In the genomic region with DNA sequence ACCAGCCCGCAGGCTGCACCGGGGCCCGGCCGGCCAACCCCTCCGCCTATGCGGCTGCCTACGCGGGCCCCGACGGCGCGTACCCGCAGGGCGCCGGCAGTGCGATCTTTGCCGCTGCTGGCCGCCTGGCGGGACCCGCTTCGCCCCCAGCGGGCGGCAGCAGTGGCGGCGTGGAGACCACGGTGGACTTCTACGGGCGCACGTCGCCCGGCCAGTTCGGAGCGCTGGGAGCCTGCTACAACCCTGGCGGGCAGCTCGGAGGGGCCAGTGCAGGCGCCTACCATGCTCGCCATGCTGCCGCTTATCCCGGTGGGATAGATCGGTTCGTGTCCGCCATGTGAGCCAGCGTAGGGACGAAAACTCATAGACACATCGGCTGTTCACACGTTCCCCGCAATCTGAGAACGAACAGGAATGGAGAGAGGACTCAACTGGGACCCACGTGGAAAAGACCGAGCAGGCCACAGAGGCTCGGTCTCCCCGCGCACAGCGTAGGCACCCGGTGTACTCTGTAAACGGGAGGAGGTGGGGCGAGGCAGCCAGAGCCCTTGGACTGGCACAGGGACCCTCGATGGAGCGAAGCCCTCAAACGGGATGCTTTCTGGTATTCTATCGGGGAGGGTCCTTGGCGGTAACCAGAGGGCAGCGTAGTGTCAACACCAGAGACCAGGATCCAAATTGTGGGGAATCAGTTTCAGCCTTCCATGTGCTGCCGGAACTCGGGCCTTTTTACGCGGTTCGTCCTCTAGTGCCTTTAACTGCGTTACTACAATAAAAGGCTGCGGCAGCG, we compare ENCODE assay signal across 11 cellular contexts. TPM values are rescaled to one million over a fixed set of nuclear protein-coding genes. Genes with fewer than 3 reads are reported as not detected.
DNase-seq lines count a peak whose midpoint lies in the region; ATAC-seq, FAIRE-seq and TF ChIP-seq lines count a peak whose summit lies in the region.
"Had no signal": no experiment of that assay in that cellular context is flagged by ENCODE, and none has a peak within 500 bp of the region (broad histone marks: within the 10 kb centered on the region; RNA-seq: fewer than 3 reads in every experiment).

No MANE protein-coding gene starts in this region.

- H3K27me3 ChIP-seq in breast epithelium: peaks cover 12 to 99% of the 10 kb centered on the region in 2 donors
- peaks cover 40% of the 10 kb centered on the region for H3K27me3 ChIP-seq in keratinocyte (ENCODE audit: control insufficient read depth, extremely low read depth, insufficient read depth, low read length)

- H3K27ac ChIP-seq in breast epithelium: no peak overlapping the region
- no peak overlapping the region for H3K27ac ChIP-seq in keratinocyte (ENCODE audit: control insufficient read depth, insufficient read depth, low read length)

- intact Hi-C loops in breast epithelium (cut with DNase I; ENCODE audit: low total_unique reads) (no loop called here), MCF 10A (cut with micrococcal nuclease) (no loop called here)

- H3K36me3 ChIP-seq in breast epithelium: no peaks in the 10 kb centered on the region
- no peaks in the 10 kb centered on the region for H3K36me3 ChIP-seq in keratinocyte (ENCODE audit: control insufficient read depth in 2 of 2, extremely low read depth in 1 of 2, insufficient read depth in 2 of 2, low read length in 2 of 2)

- FAIRE-seq in keratinocyte (lab: Jason Lieb, UNC) (peak; percentile 32), GM19239 (lab: Jason Lieb, UNC) (no peak)
- FAIRE-seq: H54 had no signal

- H2AFZ ChIP-seq in keratinocyte (ENCODE audit: control insufficient read depth, low read length): no peak overlapping the region

- no peaks in the 10 kb centered on the region for H3K9me3 Mint-ChIP-seq in MCF 10A (ENCODE audit: unreplicated experiment)
- H3K9me3 Mint-ChIP-seq in T-cell: no peaks in the 10 kb centered on the region
- H3K9me3 Mint-ChIP-seq in type B pancreatic cell: no peaks in the 10 kb centered on the region

- peak overlapping the region in 2 of 3 donors; percentile 44 to 71 for H3K4me3 ChIP-seq in breast epithelium
- H3K4me3 ChIP-seq in keratinocyte (ENCODE audit: control insufficient read depth in 2 of 3, extremely low read depth in 1 of 3, insufficient read depth in 2 of 3, low read depth in 1 of 3, low read length in 3 of 3): no peak overlapping the region

- peaks cover 0 to 5% of the 10 kb centered on the region in 2 donors for H3K9me3 ChIP-seq in breast epithelium
- no peaks in the 10 kb centered on the region for H3K9me3 ChIP-seq in keratinocyte (ENCODE audit: control insufficient read depth, low read depth, low read length)

- BruUV-seq in MCF 10A (replicated peaks; lab: Mats Ljungman, UMichigan): no TSS peak

- no peak for DNase-seq in breast epithelium (ENCODE audit: low spot score in 2 of 2)
- DNase-seq in MCF 10A (ENCODE audit: unreplicated experiment): no peak
- no peak for DNase-seq in T-cell
- no peak for DNase-seq in keratinocyte (ENCODE audit: low read depth, low spot score)
- no peak for DNase-seq in type B pancreatic cell (ENCODE audit: extremely low spot score, unreplicated experiment)
- DNase-seq in NCI-H1694 treated with DMSO at 0.1 percent for 48 hours (lab: John Stamatoyannopoulos, UW): no peak
- no peak for DNase-seq in GM19239 (ENCODE audit: insufficient read length, low spot score)

- H3K9me1 ChIP-seq in keratinocyte (ENCODE audit: control insufficient read depth, extremely low read depth, insufficient read depth, low read length): no peaks in the 10 kb centered on the region

- no peaks in the 10 kb centered on the region for H3K79me2 ChIP-seq in keratinocyte (ENCODE audit: control insufficient read depth, insufficient read depth, low read length)

- no peak for TF ChIP-seq POLR2A in breast epithelium (IDR thresholded peaks at IDR 0.05)

- no peak overlapping the region for H3K9ac ChIP-seq in keratinocyte (ENCODE audit: control insufficient read depth, extremely low read depth, insufficient read depth, low read length)

- H3K4me3 Mint-ChIP-seq in MCF 10A (ENCODE audit: unreplicated experiment) (no peak overlapping the region), T-cell (peak overlapping the region in 2 of 3 donors; percentile 46 to 81), type B pancreatic cell (peak overlapping the region; percentile 72)

- CTCF ChIA-PET in MCF 10A (lab: Yijun Ruan, JAX) (no interaction called here), T-cell (lab: Charles Lee) (interaction anchor here in 1 of 2 donors (1.3 kb wide), 1 partner anchor 67 kb away, joined by 3 read pairs; the partner anchor contains the start of gene TRMO)

- H3K27me3 Mint-ChIP-seq in MCF 10A (ENCODE audit: insufficient read depth, unreplicated experiment) (peaks cover 36% of the 10 kb centered on the region), T-cell (peaks cover 60 to 80% of the 10 kb centered on the region in 2 donors), type B pancreatic cell (peaks cover 91% of the 10 kb centered on the region)

- H4K20me1 ChIP-seq in keratinocyte (ENCODE audit: control insufficient read depth, extremely low read depth, insufficient read depth, low read length): no peaks in the 10 kb centered on the region

- TF ChIP-seq CTCF in breast epithelium (IDR thresholded peaks at IDR 0.05): no peak
- TF ChIP-seq CTCF in MCF 10A (IDR thresholded peaks at IDR 0.05; ENCODE audit: unreplicated experiment): no peak
- TF ChIP-seq CTCF in keratinocyte (optimal IDR thresholded peaks at IDR 0.05 in 1 of 3, IDR thresholded peaks at IDR 0.05 in 1 of 3, conservative IDR thresholded peaks at IDR 0.05 in 1 of 3; ENCODE audit: extremely low read depth in 1 of 3, insufficient read depth in 2 of 3, low read length in 3 of 3): no peak
- TF ChIP-seq CTCF in type B pancreatic cell (conservative IDR thresholded peaks at IDR 0.05): no peak

- no peak overlapping the region for H3K4me2 ChIP-seq in keratinocyte (ENCODE audit: control insufficient read depth, extremely low read depth, insufficient read depth, low read depth, low read length)

- ATAC-seq in T-cell (replicated peaks in 1 of 4) (no peak), GM21367 (IDR thresholded peaks at IDR 0.05; ENCODE audit: unreplicated experiment) (no peak)

- H3K4me1 Mint-ChIP-seq in MCF 10A (ENCODE audit: insufficient read depth, unreplicated experiment): no peaks in the 10 kb centered on the region
- H3K4me1 Mint-ChIP-seq in T-cell: peaks cover 19 to 40% (median 27%) of the 10 kb centered on the region in 3 donors
- no peaks in the 10 kb centered on the region for H3K4me1 Mint-ChIP-seq in type B pancreatic cell (ENCODE audit: unreplicated experiment)

- dilution Hi-C loops in keratinocyte (cut with MboI; ENCODE audit: extremely low pct_ligation_motif_present, low sequenced_read_pairs): loop anchor here (10.0 kb wide), 1 partner anchor 90 kb away; no protein-coding TSS in a partner anchor

- H3K27ac Mint-ChIP-seq in MCF 10A (ENCODE audit: low read depth, unreplicated experiment): no peak overlapping the region
- H3K27ac Mint-ChIP-seq in T-cell: no peak overlapping the region
- H3K27ac Mint-ChIP-seq in type B pancreatic cell: no peak overlapping the region

- POLR2A ChIA-PET in MCF 10A (lab: Yijun Ruan, JAX) (no interaction called here), T-cell (lab: Charles Lee) (no interaction called here)

- no peaks in the 10 kb centered on the region for H3K36me3 Mint-ChIP-seq in MCF 10A (ENCODE audit: insufficient read depth, unreplicated experiment)
- no peaks in the 10 kb centered on the region for H3K36me3 Mint-ChIP-seq in T-cell
- no peaks in the 10 kb centered on the region for H3K36me3 Mint-ChIP-seq in type B pancreatic cell

- H3K4me1 ChIP-seq in breast epithelium (peaks cover 5 to 6% of the 10 kb centered on the region in 2 donors), keratinocyte (ENCODE audit: control insufficient read depth, extremely low read depth, insufficient read depth, low read length) (peaks cover 12% of the 10 kb centered on the region)

RNA-seq across cellular contexts. Expression of gene FOXE1, which starts 1.9 kb away (rescaled TPM):
- not detected for total RNA-seq in breast epithelium
- total RNA-seq in MCF 10A (2022): not detected in 2 replicates
- under 1 TPM in 4 of 5 donors, not detected in 1; 0.06 to 0.14 (median 0.11) TPM for total RNA-seq in T-cell
- polyA plus RNA-seq in keratinocyte: 0.97 to 1.9 TPM (median 1.1 TPM) in 3 replicates
- 2.5 TPM for polyA plus RNA-seq in keratinocyte (2011; ENCODE audit: low read depth)
- 1.1 and 1.4 TPM in 2 replicates for polyA plus RNA-seq in keratinocyte (2011; cell fraction: cytosol; rRNA removed)
- polyA plus RNA-seq in keratinocyte (2011; cell fraction: nucleus; rRNA removed): 3.1 and 4.7 TPM in 2 replicates
- 1.9 and 2.1 TPM in 2 replicates for polyA plus RNA-seq in keratinocyte (2012; ENCODE audit: low replicate concordance)
- 0.58 to 1.0 TPM (median 0.92 TPM) in 3 replicates for polyA minus RNA-seq in keratinocyte
- 3.6 TPM for polyA minus RNA-seq in keratinocyte (2011; cell fraction: cytosol; rRNA and poly(A)+ RNA removed)
- 3.6 and 5.1 TPM in 2 replicates for polyA minus RNA-seq in keratinocyte (2011; cell fraction: nucleus; rRNA and poly(A)+ RNA removed)
- total RNA-seq in type B pancreatic cell (ENCODE audit: low replicate concordance): 2.4 and 4.2 TPM in 2 replicates
- total RNA-seq: activated CD8-positive, alpha-beta memory T cell treated with anti-CD3 and anti-CD28 coated beads for 36 hours; RPMI7951 had no signal

Comparison
In these comparisons a context has a peak if more than half of its experiments do, and no peak if none do; other contexts are left out.
1. H3K4me3 ChIP-seq: peak in breast epithelium (2 of 3); none in keratinocyte (0 of 3).